In genomic region chr10:3889961-3890522, GRCh38 we compare ENCODE assay signal across 1 cellular context.
TF ChIP-seq lines count a peak whose summit lies in the region.

No MANE protein-coding gene starts in this region.

TF ChIP-seq in GM23338, 12 proteins besides CTCF, POLR2A, EP300 and RAD21 (continued from another document):
- TF ChIP-seq ZNF462 (CRISPR knock-in tag; IDR thresholded peaks at IDR 0.05) (no peak), ETS1 (IDR thresholded peaks at IDR 0.05) (no peak), EZH2 (IDR thresholded peaks at IDR 0.05; ENCODE audit: low read depth, unreplicated experiment) (no peak)
TF ChIP-seq in GM23338: peak in this region for 0.
